In the genomic region with DNA sequence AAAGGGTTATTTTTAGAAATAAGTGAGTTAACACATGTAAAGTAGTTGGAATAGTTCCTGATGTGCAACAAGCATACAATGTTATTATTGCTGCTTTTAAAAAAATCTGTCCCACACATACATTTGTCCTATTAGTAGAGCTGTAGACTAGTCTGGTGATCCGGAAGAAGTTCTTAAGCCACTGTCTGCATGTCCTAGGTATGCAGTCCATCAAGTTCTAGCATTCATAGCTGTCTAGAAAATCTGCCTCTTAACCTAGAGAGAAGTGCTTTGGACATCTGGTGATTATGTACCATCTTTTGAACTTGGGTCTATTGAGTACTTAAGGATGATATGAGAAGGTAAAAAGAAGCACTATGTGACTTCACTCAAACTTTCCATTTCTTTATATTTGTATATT, we compare ENCODE assay signal across 8 cellular contexts.
"Had no signal": no experiment of that assay in that cellular context is flagged by ENCODE, and none has a peak within 500 bp of the region (broad histone marks: within the 10 kb centered on the region; RNA-seq: fewer than 3 reads in every experiment).

No MANE protein-coding gene starts in this region.

- DNase-seq: GDM1, GF-D8 had no signal

- H3K4me3 ChIP-seq: GM12878 had no signal

- FAIRE-seq: G401.6, GM12878, GM12891, GM12892, GM18507, GM19239 had no signal

- ATAC-seq: GM12878 had no signal
